Comparison of ENCODE assay signal across 11 cellular contexts in the genomic region with DNA sequence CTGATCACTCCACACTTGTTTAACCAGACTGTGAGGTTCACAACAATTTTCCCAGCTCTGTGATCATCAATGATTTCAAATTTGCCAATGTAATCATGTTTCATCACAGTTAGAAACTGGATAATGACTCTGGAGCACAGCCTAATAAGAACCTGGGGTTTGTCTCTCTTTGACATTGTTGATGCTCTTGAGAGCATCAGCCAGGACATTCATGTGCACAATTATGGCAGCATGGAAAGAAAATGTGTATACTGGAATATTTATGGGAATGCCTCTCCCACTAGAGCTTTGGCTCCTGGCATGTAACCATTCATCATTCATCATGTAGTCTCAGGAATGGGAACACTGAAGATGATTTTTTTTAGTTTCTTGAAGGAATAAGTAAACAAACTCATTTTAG. TPM values are rescaled to one million over a fixed set of nuclear protein-coding genes. Genes with fewer than 3 reads are reported as not detected.
"Had no signal": no experiment of that assay in that cellular context is flagged by ENCODE, and none has a peak within 500 bp of the region (broad histone marks: within the 10 kb centered on the region; RNA-seq: fewer than 3 reads in every experiment).

No MANE protein-coding gene starts in this region.

- FAIRE-seq: H1, H54 had no signal

- DNase-seq: GM23248, GOT3, H7, H9, HCEC 1CT, HFFc6 had no signal

- ATAC-seq: GM23338, HCT116 had no signal

- H3K4me3 ChIP-seq: GM23248, GM23338, HAP-1 had no signal

RNA-seq across cellular contexts. Expression of gene SIX1, which starts 47.0 kb away (rescaled TPM):
- total RNA-seq: H7 had no signal
